In the genomic region with DNA sequence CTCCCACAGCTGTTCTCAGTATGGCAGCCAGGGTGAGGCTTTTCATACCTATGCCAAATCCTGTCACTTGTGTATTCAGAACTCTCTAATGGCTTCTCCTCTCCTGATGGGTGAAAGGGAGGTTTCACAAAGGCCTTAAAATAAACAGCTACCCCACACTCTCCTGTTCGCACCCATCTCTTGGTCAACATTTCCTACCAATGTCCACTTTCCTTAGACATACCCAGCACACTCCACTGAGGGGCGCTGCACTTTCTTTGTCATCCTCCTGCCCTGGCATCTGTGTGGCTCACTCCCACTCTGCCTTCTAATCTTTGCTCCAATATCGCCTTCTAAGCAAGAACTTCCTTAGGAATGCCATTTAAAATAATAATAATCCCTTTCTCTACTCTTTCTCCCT, we compare ENCODE assay signal across 16 cellular contexts.
DNase-seq lines count a peak whose midpoint lies in the region; ATAC-seq and TF ChIP-seq lines count a peak whose summit lies in the region.
"Had no signal": no experiment of that assay in that cellular context is flagged by ENCODE, and none has a peak within 500 bp of the region (broad histone marks: within the 10 kb centered on the region; RNA-seq: fewer than 3 reads in every experiment).

No MANE protein-coding gene starts in this region.

- DNase-seq in Panc1 (ENCODE audit: low read depth, low spot score): no peak
- DNase-seq in iPS-NIHi7 (ENCODE audit: extremely low spot score): peak; percentile 35
- DNase-seq in D341Med (ENCODE audit: low spot score): no peak
- DNase-seq in stimulated activated CD4-positive, alpha-beta T cell treated with anti-CD3 and anti-CD28 coated beads, Interleukin-15, amount 100 ng/mL, for 24 hours: no peak
- DNase-seq in NCI-H510A treated with DMSO at 0.1 percent for 48 hours (lab: John Stamatoyannopoulos, UW): no peak
- DNase-seq: activated CD4-positive, CD25-positive, alpha-beta regulatory T cell treated with anti-CD3 and anti-CD28 coated beads, Interleukin-2, amount 50 U/mL, for 72 hours; activated effector memory CD4-positive, alpha-beta T cell treated with Interleukin-2 at 50 U/mL for 16 hours; amniotic stem cell; lower lobe of right lung; NCI-H1694; stimulated activated CD4-positive, alpha-beta T cell treated with anti-CD3 and anti-CD28 coated beads, Interleukin-2, amount 100 ng/mL, for 48 hours had no signal

- BruUV-seq in Panc1 (replicated peaks; lab: Mats Ljungman, UMichigan): no TSS peak

- CTCF ChIA-PET in Panc1 (lab: Charles Lee): no interaction called here

- in situ Hi-C loops in Panc1 (cut with HindIII; ENCODE audit: low pct_unique_long_range_greater_than_20kb, low sequenced_read_pairs): no loop called here

- H3K4me1 ChIP-seq in Panc1 (ENCODE audit: control insufficient read depth, insufficient read depth, low read length): no peaks in the 10 kb centered on the region
- H3K4me1 ChIP-seq: lower lobe of right lung, parathyroid adenoma had no signal

- intact Hi-C loops in Panc1 (cut with micrococcal nuclease; ENCODE audit: unreplicated experiment): no loop called here

- ATAC-seq in Panc1: no peak
- ATAC-seq in HG03108 (IDR thresholded peaks at IDR 0.05; ENCODE audit: unreplicated experiment): no peak
- ATAC-seq: lower lobe of right lung had no signal

- POLR2A ChIA-PET in Panc1 (lab: Charles Lee): no interaction called here

- H3K4me3 ChIP-seq in GM12875 (ENCODE audit: low read depth, low read length) (no peak overlapping the region), Panc1 (ENCODE audit: low read depth in 2 of 2, low read length in 2 of 2) (no peak overlapping the region)
- H3K4me3 ChIP-seq: lower lobe of right lung, SJSA1 had no signal

- TF ChIP-seq CTCF in C4-2B (conservative IDR thresholded peaks at IDR 0.05) (peak; percentile 32; the same call in 1 of the 2 replicates), GM12875 (IDR thresholded peaks at IDR 0.05; ENCODE audit: borderline replicate concordance, insufficient read depth, low read depth, low read length) (0 out of 2 replicates have a peak, but pooled peaks have one; percentile 8), Panc1 (IDR thresholded peaks at IDR 0.05) (0 out of 2 replicates have a peak, but pooled peaks have one; percentile 9)

- no peaks in the 10 kb centered on the region for H3K36me3 ChIP-seq in Panc1 (ENCODE audit: control insufficient read depth, insufficient read depth, low read length)

- no peaks in the 10 kb centered on the region for H3K27me3 ChIP-seq in Panc1 (ENCODE audit: control insufficient read depth, insufficient read depth, low read length)
- H3K27me3 ChIP-seq: SJSA1 had no signal

- H3K9me3 ChIP-seq in Panc1 (ENCODE audit: control insufficient read depth, insufficient read depth, low read depth, low read length): no peaks in the 10 kb centered on the region
- H3K9me3 ChIP-seq: lower lobe of right lung, SJSA1 had no signal

- peak overlapping the region; percentile 54 for H3K27ac ChIP-seq in C4-2B
- H3K27ac ChIP-seq in Panc1 (ENCODE audit: low read length): no peak overlapping the region
- H3K27ac ChIP-seq: lower lobe of right lung, parathyroid adenoma, SJSA1 had no signal
